ENCODE assay signal across 12 cellular contexts in the genomic region with DNA sequence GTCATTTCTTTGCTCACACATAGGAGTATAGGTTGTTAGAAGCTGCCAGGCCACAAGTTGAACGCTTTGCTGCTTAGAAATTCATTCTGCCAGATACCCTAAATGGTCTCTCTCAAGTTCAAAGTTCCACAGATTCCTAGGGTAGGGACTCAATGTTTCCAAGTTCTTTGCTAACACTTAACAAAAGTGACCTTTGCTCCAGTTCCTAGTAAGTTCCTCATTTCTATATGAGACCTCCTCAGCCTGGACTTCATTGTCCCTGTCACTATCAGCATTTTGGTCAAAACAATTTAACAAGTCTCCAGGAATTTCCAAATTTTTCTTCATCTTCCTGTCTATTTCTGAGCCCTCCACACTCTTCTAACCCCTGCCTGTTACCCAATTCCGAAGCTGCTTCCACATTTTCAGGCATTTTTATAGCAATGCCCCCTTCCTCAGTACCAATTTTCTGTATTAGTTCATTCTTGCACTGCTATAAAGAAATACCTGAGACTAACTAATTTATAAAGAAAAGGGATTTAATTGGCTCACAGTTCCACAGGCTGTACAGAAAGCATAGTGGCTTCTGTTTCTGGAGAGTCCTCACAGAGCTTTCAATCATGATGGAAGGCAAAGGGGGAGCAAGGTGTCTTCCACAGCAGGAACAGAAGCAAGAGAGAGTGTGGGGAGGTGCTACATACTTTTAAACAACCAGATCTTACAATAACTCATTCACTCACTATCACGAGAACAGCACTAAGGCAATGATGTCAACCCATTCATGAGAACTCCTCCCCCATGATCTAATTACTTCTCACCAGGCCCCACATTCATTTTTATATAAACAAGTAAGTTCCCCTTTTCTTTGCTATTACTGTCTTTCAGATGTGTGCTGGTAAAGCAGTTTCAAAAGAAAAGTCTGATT. TPM values are rescaled to one million over a fixed set of nuclear protein-coding genes. Genes with fewer than 3 reads are reported as not detected.
A peak's percentile ranks its signal among the peaks of the same experiment; 100 is the strongest.
DNase-seq lines count a peak whose midpoint lies in the region; ATAC-seq and TF ChIP-seq lines count a peak whose summit lies in the region.
"Had no signal": no experiment of that assay in that cellular context is flagged by ENCODE, and none has a peak within 500 bp of the region (broad histone marks: within the 10 kb centered on the region; RNA-seq: fewer than 3 reads in every experiment).

No MANE protein-coding gene starts in this region.

- H3K36me3 ChIP-seq in spleen: no peaks in the 10 kb centered on the region
- H3K36me3 ChIP-seq: breast epithelium, prostate gland had no signal

- DNase-seq in OCI-M1 (lab: John Stamatoyannopoulos, UW): peak; percentile 93
- peak; percentile 20 for DNase-seq in fibroblast of mammary gland (ENCODE audit: low read depth)
- DNase-seq in spleen: no peak
- no peak for DNase-seq in NCI-H345 (lab: John Stamatoyannopoulos, UW)
- DNase-seq in middle frontal gyrus (ENCODE audit: extremely low spot score, low spot score): no peak
- no peak for DNase-seq in HUDEP-2 (lab: John Stamatoyannopoulos, UW; ENCODE audit: unreplicated experiment in 76 of 76)
- DNase-seq: activated CD4-positive, alpha-beta T cell treated with anti-CD3 and anti-CD28 coated beads for 4 hours; NCI-H526 treated with DMSO at 0.1 percent for 48 hours had no signal

- H3K27me3 ChIP-seq in spleen (replicated peaks in 1 of 7): no peaks in the 10 kb centered on the region
- H3K27me3 ChIP-seq: breast epithelium had no signal

- peaks cover 3 to 90% (median 35%) of the 10 kb centered on the region in 6 donors for H3K4me1 ChIP-seq in spleen
- H3K4me1 ChIP-seq: breast epithelium, prostate gland had no signal

- peaks cover 0 to 18% (median 10%) of the 10 kb centered on the region in 8 donors for H3K9me3 ChIP-seq in spleen
- H3K9me3 ChIP-seq: prostate gland had no signal

- intact Hi-C loops in spleen (cut with DNase I; ENCODE audit: low total_unique reads): no loop called here

- no peak for TF ChIP-seq CTCF in fibroblast of mammary gland (conservative IDR thresholded peaks at IDR 0.05; ENCODE audit: control insufficient read depth, insufficient read depth, low read depth, low read length)
- TF ChIP-seq CTCF in spleen (IDR thresholded peaks at IDR 0.05 in 8 of 11, conservative IDR thresholded peaks at IDR 0.05 in 3 of 11): no peak

- WGBS in spleen, 5 donors: 50 to 67% (median 55%) methylated on average over 3 of the region's 3 CpGs

- H3K27ac ChIP-seq in spleen: peak overlapping the region; percentile 1 to 90 (median 82)
- H3K27ac ChIP-seq: prostate gland had no signal

- ATAC-seq in GM19351 (IDR thresholded peaks at IDR 0.05; ENCODE audit: unreplicated experiment): peak; percentile 44
- ATAC-seq in HG03175 (IDR thresholded peaks at IDR 0.05; ENCODE audit: unreplicated experiment): no peak

- H3K4me3 ChIP-seq in fibroblast of mammary gland (ENCODE audit: control insufficient read depth, low read depth, low read length) (no peak overlapping the region), spleen (peak overlapping the region in 1 of 8 donors; percentile 14)
- H3K4me3 ChIP-seq: breast epithelium, prostate gland had no signal

- no peak for TF ChIP-seq POLR2A in spleen (IDR thresholded peaks at IDR 0.05)

RNA-seq across cellular contexts. Expression of gene TLR1, which starts 11.5 kb away (rescaled TPM):
- total RNA-seq in spleen: 100 to 1,000 TPM in 5 of 7 donors, 10 to 100 TPM in 2; 84.9 to 190 (median 119) TPM
- polyA plus RNA-seq in spleen: 10 to 100 TPM in 2 of 3 donors, 1 to 10 TPM in 1; 7.6 to 10.8 (median 10.5) TPM

RNA-seq across cellular contexts. Expression of gene TLR10, which starts 33.3 kb away (rescaled TPM):
- 10 to 100 TPM; 29.6 to 70.1 (median 42.0) TPM for total RNA-seq in spleen
- polyA plus RNA-seq in spleen: 10 to 100 TPM; 46.2 to 81.4 (median 68.1) TPM

RNA-seq across cellular contexts. Expression of gene TLR6, which starts 40.5 kb away (rescaled TPM):
- total RNA-seq in spleen: 10 to 100 TPM; 23.2 to 55.1 (median 37.5) TPM
- polyA plus RNA-seq in spleen: 10 to 100 TPM in 2 of 3 donors, 1 to 10 TPM in 1; 5.5 to 10.7 (median 10.3) TPM

RNA-seq across cellular contexts. Expression of gene FAM114A1, which starts 51.5 kb away (rescaled TPM):
- total RNA-seq in spleen: 10 to 100 TPM; 16.2 to 50.2 (median 26.7) TPM
- 1 to 10 TPM; 3.9 to 8.7 (median 4.5) TPM for polyA plus RNA-seq in spleen

Comparison
In these comparisons a context has a peak if more than half of its experiments do, and no peak if none do; other contexts are left out.
1. DNase-seq: peak in OCI-M1 (single experiment) and fibroblast of mammary gland (single experiment); none in spleen (single experiment), NCI-H345 (single experiment), middle frontal gyrus (single experiment) and HUDEP-2 (0 of 76).